Comparison of ENCODE assay signal across 20 cellular contexts in genomic region chr20:59035381-59035780, GRCh38. TPM values are rescaled to one million over a fixed set of nuclear protein-coding genes. Genes with fewer than 3 reads are reported as not detected.
"Had no signal": no experiment of that assay in that cellular context is flagged by ENCODE, and none has a peak within 500 bp of the region (broad histone marks: within the 10 kb centered on the region; RNA-seq: fewer than 3 reads in every experiment).

No MANE protein-coding gene starts in this region.

- H3K4me3 ChIP-seq: ascending aorta, heart left ventricle, lung, SJSA1, upper lobe of right lung had no signal

- ATAC-seq: heart left ventricle, left colon, sciatic nerve, upper lobe of right lung had no signal

- H3K9me3 Mint-ChIP-seq: activated T-helper 1 cell treated with anti-CD3 and anti-CD28 coated beads, Interleukin-12 subunit alpha, Interleukin-12 subunit beta, Interleukin-2, Interleukin-4 antibody, amounts not matched to agents 30 ng/mL and 10 ng/mL and 1 ng/mL, durations not matched to agents 14 hours and 24 hours and 36 hours; naive B cell had no signal

- H3K27ac ChIP-seq: ascending aorta, heart left ventricle, SJSA1, upper lobe of right lung, VCaP had no signal

- H3K27me3 Mint-ChIP-seq: naive B cell had no signal

- DNase-seq: activated CD4-positive, alpha-beta T cell treated with anti-CD3 and anti-CD28 coated beads for 48 hours; foreskin melanocyte; heart left ventricle; left colon; midbrain; naive B cell; occipital lobe; stimulated activated CD4-positive, alpha-beta T cell treated with anti-CD3 and anti-CD28 coated beads, Interleukin-2, amount 100 ng/mL, for 24 hours; stimulated activated naive CD4-positive, alpha-beta T cell treated with Interleukin-2 at 50 U/mL for 16 hours; SW 1271; upper lobe of right lung had no signal

- H3K27me3 ChIP-seq: ascending aorta, heart left ventricle, SJSA1, upper lobe of right lung had no signal

- H3K27ac Mint-ChIP-seq: activated T-helper 1 cell treated with anti-CD3 and anti-CD28 coated beads, Interleukin-12 subunit alpha, Interleukin-12 subunit beta, Interleukin-2, Interleukin-4 antibody, amounts not matched to agents 30 ng/mL and 10 ng/mL and 1 ng/mL, durations not matched to agents 14 hours and 24 hours and 36 hours had no signal

- H3K9me3 ChIP-seq: ascending aorta, heart left ventricle, SJSA1, upper lobe of right lung had no signal

- H3K4me3 Mint-ChIP-seq: activated T-helper 1 cell treated with anti-CD3 and anti-CD28 coated beads, Interleukin-12 subunit alpha, Interleukin-12 subunit beta, Interleukin-2, Interleukin-4 antibody, amounts not matched to agents 30 ng/mL and 10 ng/mL and 1 ng/mL, durations not matched to agents 14 hours and 24 hours and 36 hours had no signal

RNA-seq across cellular contexts. Expression of gene TUBB1, which starts 16.2 kb away (rescaled TPM):
- total RNA-seq: activated T-helper 1 cell treated with anti-CD3 and anti-CD28 coated beads, Interleukin-12 subunit alpha, Interleukin-12 subunit beta, Interleukin-2, Interleukin-4 antibody, amounts not matched to agents 30 ng/mL and 10 ng/mL and 1 ng/mL, durations not matched to agents 14 hours and 24 hours and 36 hours; ascending aorta; bronchial epithelial cell; endothelial cell of umbilical vein; left colon; pulmonary artery endothelial cell had no signal
